ENCODE assay signal across 12 cellular contexts in genomic region chr3:16928386-16929132, GRCh38. TPM values are rescaled to one million over a fixed set of nuclear protein-coding genes. Genes with fewer than 3 reads are reported as not detected.
DNase-seq lines count a peak whose midpoint lies in the region; ATAC-seq, FAIRE-seq and TF ChIP-seq lines count a peak whose summit lies in the region.
"Had no signal": no experiment of that assay in that cellular context is flagged by ENCODE, and none has a peak within 500 bp of the region (broad histone marks: within the 10 kb centered on the region; RNA-seq: fewer than 3 reads in every experiment).

No MANE protein-coding gene starts in this region.

- H3K36me3 Mint-ChIP-seq in naive thymus-derived CD4-positive, alpha-beta T cell, result peaks cover 5 to 32% (median 21%) of the 10 kb centered on the region in 5 donors
- H3K36me3 Mint-ChIP-seq: natural killer cell treated with Interleukin-12 subunit alpha and Interleukin-12 subunit beta and Interleukin-15 and Interleukin-18, amount 100 ng/mL, for 72 hours had no signal

- H3K4me3 Mint-ChIP-seq in naive thymus-derived CD4-positive, alpha-beta T cell, result peak overlapping the region in 8 of 10 donors; percentile 12 to 76 (median 44)
- H3K4me3 Mint-ChIP-seq: natural killer cell treated with Interleukin-12 subunit alpha and Interleukin-12 subunit beta and Interleukin-15 and Interleukin-18, amount 100 ng/mL, for 72 hours had no signal

- intact Hi-C loops in naive thymus-derived CD4-positive, alpha-beta T cell (cut with micrococcal nuclease), result loop anchor here (1.0 to 5.0 kb wide), 3 partner anchors 8 to 101 kb away; no protein-coding TSS in a partner anchor

- no peak overlapping the region for H3K27ac ChIP-seq in naive thymus-derived CD4-positive, alpha-beta T cell (ENCODE audit: low read depth, low read length)

- H3K4me3 ChIP-seq in naive thymus-derived CD4-positive, alpha-beta T cell (ENCODE audit: low read length), result no peak overlapping the region

- FAIRE-seq in GM12892 (lab: Jason Lieb, UNC), result no peak

- peak overlapping the region in 7 of 9 donors; percentile 2 to 74 (median 47) for H3K27ac Mint-ChIP-seq in naive thymus-derived CD4-positive, alpha-beta T cell
- H3K27ac Mint-ChIP-seq: natural killer cell treated with Interleukin-12 subunit alpha and Interleukin-12 subunit beta and Interleukin-15 and Interleukin-18, amount 100 ng/mL, for 72 hours had no signal

- no peak for TF ChIP-seq POLR2A in GM12892 (IDR thresholded peaks at IDR 0.05; ENCODE audit: low read depth, low read length)

- no peaks in the 10 kb centered on the region for H3K27me3 ChIP-seq in naive thymus-derived CD4-positive, alpha-beta T cell (ENCODE audit: control insufficient read depth in 2 of 2, insufficient read depth in 2 of 2, low read length in 2 of 2)

- peaks cover 0 to 4% (median 0%) of the 10 kb centered on the region in 3 experiments for H3K9me3 ChIP-seq in naive thymus-derived CD4-positive, alpha-beta T cell (ENCODE audit: control insufficient read depth in 2 of 3, low read length in 3 of 3)

- POLR2A ChIA-PET in naive thymus-derived CD4-positive, alpha-beta T cell (lab: Charles Lee), result interaction anchor here (0.7 kb wide), 1 partner anchor 13 kb away, joined by 3 read pairs; no protein-coding TSS in a partner anchor

- no peaks in the 10 kb centered on the region for H3K27me3 Mint-ChIP-seq in naive thymus-derived CD4-positive, alpha-beta T cell
- H3K27me3 Mint-ChIP-seq: natural killer cell treated with Interleukin-12 subunit alpha and Interleukin-12 subunit beta and Interleukin-15 and Interleukin-18, amount 100 ng/mL, for 72 hours had no signal

- CTCF ChIA-PET in naive thymus-derived CD4-positive, alpha-beta T cell (lab: Charles Lee), result interaction anchor here (0.9 kb wide), 1 partner anchor 102 kb away, joined by 3 read pairs; no protein-coding TSS in a partner anchor

- no peaks in the 10 kb centered on the region for H3K36me3 ChIP-seq in naive thymus-derived CD4-positive, alpha-beta T cell (ENCODE audit: control insufficient read depth in 2 of 3, insufficient read depth in 3 of 3, low read length in 3 of 3)

- peaks cover 6 to 40% of the 10 kb centered on the region in 2 donors for H3K4me1 ChIP-seq in naive thymus-derived CD4-positive, alpha-beta T cell (ENCODE audit: control insufficient read depth in 2 of 2, insufficient read depth in 2 of 2, low read length in 2 of 2)

- DNase-seq in MV-4-11 (lab: John Stamatoyannopoulos, UW) (peak; percentile 75), GM12892 (ENCODE audit: insufficient read length) (no peak)
- no peak for DNase-seq in naive thymus-derived CD4-positive, alpha-beta T cell
- no peak for DNase-seq in stimulated activated CD8-positive, alpha-beta memory T cell treated with anti-CD3 and anti-CD28 coated beads, Interleukin-4, amount 100 ng/mL, for 48 hours
- no peak for DNase-seq in activated naive CD4-positive, alpha-beta T cell (lab: John Stamatoyannopoulos, UW)
- DNase-seq: KG1; NCI-H510A treated with DMSO at 0.1 percent for 48 hours; stimulated activated naive CD8-positive, alpha-beta T cell treated with anti-CD3 and anti-CD28 coated beads, Interleukin-15, Interleukin-2, amounts not matched to agents 100 U/mL and 50 U/mL, for 24 hours had no signal

- H3K9me3 Mint-ChIP-seq in naive thymus-derived CD4-positive, alpha-beta T cell, result peaks cover 0 to 5% (median 3%) of the 10 kb centered on the region in 11 donors
- H3K9me3 Mint-ChIP-seq: natural killer cell treated with Interleukin-12 subunit alpha and Interleukin-12 subunit beta and Interleukin-15 and Interleukin-18, amount 100 ng/mL, for 72 hours had no signal

- H3K4me1 Mint-ChIP-seq in naive thymus-derived CD4-positive, alpha-beta T cell, result peaks cover 50 to 88% (median 83%) of the 10 kb centered on the region in 7 donors

- ATAC-seq in GM18867 (IDR thresholded peaks at IDR 0.05; ENCODE audit: unreplicated experiment), result peak; percentile 51
- peak; percentile 60 for ATAC-seq in GM21723 (IDR thresholded peaks at IDR 0.05; ENCODE audit: unreplicated experiment)
- ATAC-seq in naive thymus-derived CD4-positive, alpha-beta T cell, result peak; percentile 42
- ATAC-seq in HG03139 (IDR thresholded peaks at IDR 0.05; ENCODE audit: unreplicated experiment), result no peak

RNA-seq across cellular contexts. Expression of gene PLCL2, which starts 43.8 kb away (rescaled TPM):
- 10 to 100 TPM; 48.9 to 77.0 (median 60.5) TPM for total RNA-seq in naive thymus-derived CD4-positive, alpha-beta T cell
- 10 to 100 TPM; 64.1 to 90.8 TPM for polyA plus RNA-seq in naive thymus-derived CD4-positive, alpha-beta T cell
- 23.2 TPM for polyA plus RNA-seq in GM12892 (2012; ENCODE audit: missing spikeins)
